In the genomic region with DNA sequence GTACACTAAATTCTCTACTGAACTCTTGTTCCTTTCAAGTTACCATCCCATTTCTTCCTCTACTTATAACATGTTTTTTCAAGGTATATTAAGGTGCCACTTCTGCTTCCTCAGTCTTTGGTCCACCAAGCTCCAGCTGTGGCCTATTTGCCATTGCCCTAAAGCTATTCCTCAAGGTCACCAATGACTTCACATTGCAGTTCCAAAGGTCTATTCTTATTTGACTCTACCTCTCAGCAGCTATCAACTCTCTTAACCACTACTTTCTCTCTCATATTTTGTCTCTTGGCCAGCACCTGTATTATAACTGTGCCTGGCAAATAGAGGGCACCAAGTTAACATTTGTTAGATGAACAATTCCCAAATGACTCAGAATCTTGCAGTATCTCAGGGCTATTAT, we compare ENCODE assay signal across 29 cellular contexts.
"Had no signal": no experiment of that assay in that cellular context is flagged by ENCODE, and none has a peak within 500 bp of the region (broad histone marks: within the 10 kb centered on the region; RNA-seq: fewer than 3 reads in every experiment).

No MANE protein-coding gene starts in this region.

- H3K27me3 ChIP-seq: body of pancreas, esophagus muscularis mucosa, foreskin keratinocyte, gastrocnemius medialis, heart right ventricle had no signal

- H3K27ac ChIP-seq: body of pancreas, esophagus muscularis mucosa, foreskin keratinocyte, gastrocnemius medialis, heart right ventricle, WERI-Rb-1 had no signal

- H3K4me3 ChIP-seq: body of pancreas, esophagus muscularis mucosa, gastrocnemius medialis, heart right ventricle had no signal

- H3K36me3 ChIP-seq: gastrocnemius medialis, WERI-Rb-1 had no signal

- H3K9me3 ChIP-seq: body of pancreas, esophagus muscularis mucosa, gastrocnemius medialis, heart right ventricle had no signal

- ATAC-seq: activated CD4-positive, CD25-positive, alpha-beta regulatory T cell treated with anti-CD3 and anti-CD28 coated beads, Interleukin-2, amount 50 U/mL, for 24 hours; activated CD8-positive, alpha-beta T cell treated with anti-CD3 and anti-CD28 coated beads for 36 hours; body of pancreas; effector memory CD8-positive, alpha-beta T cell; foreskin keratinocyte; gastrocnemius medialis; heart right ventricle; T-cell had no signal

- H3K4me1 ChIP-seq: foreskin keratinocyte had no signal

- DNase-seq: activated B cell treated with CpG ODN at 0.5 μM for 24 hours; activated CD4-positive, alpha-beta T cell treated with anti-CD3 and anti-CD28 coated beads for 48 hours; activated CD4-positive, alpha-beta T cell treated with anti-CD3 and anti-CD28 coated beads, Interleukin-2, amount 50 U/mL, for 1 hour; activated CD4-positive, alpha-beta T cell treated with anti-CD3 and anti-CD28 coated beads, Interleukin-2, amount 50 U/mL, for 48 hours; activated CD8-positive, alpha-beta memory T cell treated with anti-CD3 and anti-CD28 coated beads for 24 hours; activated CD8-positive, alpha-beta T cell treated with anti-CD3 and anti-CD28 coated beads for 36 hours; activated effector memory CD4-positive, alpha-beta T cell treated with Interleukin-2 at 50 U/mL for 16 hours; activated gamma-delta T cell treated with Interleukin-2 at 50 U/mL for 16 hours; activated naive CD4-positive, alpha-beta T cell treated with anti-CD3 and anti-CD28 coated beads, Interleukin-2, amount 50 U/mL, for 16 hours; activated naive CD4-positive, alpha-beta T cell treated with Interleukin-2 at 50 U/mL for 16 hours; activated T-cell treated with anti-CD3 and anti-CD28 coated beads, Interleukin-2, amount 50 U/mL, for 48 hours; amniotic stem cell; aorta; body of pancreas; caudate nucleus; cortex of kidney; dermis blood vessel endothelial cell; effector CD4-positive, alpha-beta T cell; effector memory CD8-positive, alpha-beta T cell; erythroblast; foreskin keratinocyte; gastrocnemius medialis; glutamatergic neuron; heart right ventricle; T-cell; T1000; WERI-Rb-1 had no signal
